ENCODE assay signal across 12 cellular contexts in genomic region chr11:2386591-2386990, GRCh38. TPM values are rescaled to one million over a fixed set of nuclear protein-coding genes. Genes with fewer than 3 reads are reported as not detected.
A peak's percentile ranks its signal among the peaks of the same experiment; 100 is the strongest.
DNase-seq lines count a peak whose midpoint lies in the region; ATAC-seq, FAIRE-seq and TF ChIP-seq lines count a peak whose summit lies in the region.
"Had no signal": no experiment of that assay in that cellular context is flagged by ENCODE, and none has a peak within 500 bp of the region (broad histone marks: within the 10 kb centered on the region; RNA-seq: fewer than 3 reads in every experiment).

No MANE protein-coding gene starts in this region.

- no peak for TF ChIP-seq POLR2A in spleen (IDR thresholded peaks at IDR 0.05)

- no peak for FAIRE-seq in kidney (lab: Jason Lieb, UNC)
- no peak for FAIRE-seq in frontal cortex (lab: Jason Lieb, UNC)

- H3K9me3 ChIP-seq in SU-DHL-6 (ENCODE audit: insufficient read depth, low read length), result no peaks in the 10 kb centered on the region
- H3K9me3 ChIP-seq in kidney (ENCODE audit: control insufficient read depth in 1 of 2, low read length in 2 of 2), result no peaks in the 10 kb centered on the region
- no peaks in the 10 kb centered on the region for H3K9me3 ChIP-seq in spleen
- H3K9me3 ChIP-seq in PC-3 (ENCODE audit: low read length), result no peaks in the 10 kb centered on the region

- POLR2A ChIA-PET in PC-3 (lab: Charles Lee; ENCODE audit: unreplicated experiment), result no interaction called here

- TF ChIP-seq CTCF in SU-DHL-6 (IDR thresholded peaks at IDR 0.05; ENCODE audit: insufficient read depth, low read length, poor library complexity, severe bottlenecking) (no peak), kidney (IDR thresholded peaks at IDR 0.05; ENCODE audit: borderline replicate concordance, extremely low read depth, insufficient read depth) (no peak), spleen (IDR thresholded peaks at IDR 0.05 in 8 of 11, conservative IDR thresholded peaks at IDR 0.05 in 3 of 11) (no peak), PC-3 (conservative IDR thresholded peaks at IDR 0.05; ENCODE audit: low read depth, low read length) (no peak)

- intact Hi-C loops in kidney (cut with DNase I) (no loop called here), spleen (cut with DNase I; ENCODE audit: low total_unique reads) (no loop called here), PC-3 (cut with micrococcal nuclease) (no loop called here)

- H3K79me2 ChIP-seq in SU-DHL-6 (ENCODE audit: insufficient read depth, low read length) (peaks cover 75% of the 10 kb centered on the region), PC-3 (ENCODE audit: low read length) (peaks cover 87% of the 10 kb centered on the region)

- H3K36me3 ChIP-seq in SU-DHL-6 (ENCODE audit: low read length) (no peaks in the 10 kb centered on the region), kidney (ENCODE audit: control insufficient read depth in 1 of 2, insufficient read depth in 2 of 2, low read length in 2 of 2) (peaks cover 0 to 2% of the 10 kb centered on the region in 2 donors), spleen (peaks cover 0 to 44% (median 5%) of the 10 kb centered on the region in 6 donors), PC-3 (ENCODE audit: low read depth, low read length) (no peaks in the 10 kb centered on the region; the same call in 1 of the 2 replicates)

- H3K9ac ChIP-seq in SU-DHL-6 (ENCODE audit: low read length) (peak overlapping the region; percentile 66), kidney (ENCODE audit: low read length in 2 of 2) (peak overlapping the region in 1 of 2 donors; percentile 19), PC-3 (ENCODE audit: low read length) (no peak overlapping the region)

- peak overlapping the region; percentile 79 for H3K4me2 ChIP-seq in SU-DHL-6 (ENCODE audit: low read depth, low read length, poor library complexity, severe bottlenecking)
- H3K4me2 ChIP-seq in PC-3 (ENCODE audit: low read length), result no peak overlapping the region

- H3F3A ChIP-seq in SU-DHL-6 (ENCODE audit: insufficient read depth) (peaks cover 79% of the 10 kb centered on the region), PC-3 (ENCODE audit: low read length, unreplicated experiment) (no peaks in the 10 kb centered on the region)

- DNase-seq in kidney (peak; percentile 67), spleen (peak; percentile 82), H4 (ENCODE audit: low spot score) (no peak), PC-3 (no peak), NCI-H774 (lab: John Stamatoyannopoulos, UW) (no peak), frontal cortex (ENCODE audit: low spot score in 2 of 2) (no peak)
- DNase-seq: activated naive CD8-positive, alpha-beta T cell treated with anti-CD3 and anti-CD28 coated beads for 36 hours; KG1; SHP77 treated with DMSO at 0.1 percent for 48 hours had no signal

- CTCF ChIA-PET in PC-3 (lab: Charles Lee), result no interaction called here

- H3K27ac ChIP-seq in SU-DHL-6 (ENCODE audit: low read depth, low read length) (peak overlapping the region; percentile 97), kidney (ENCODE audit: low read depth in 2 of 2, low read length in 2 of 2) (peak overlapping the region; percentile 32 to 48), spleen (peak overlapping the region; percentile 54 to 98 (median 88)), PC-3 (ENCODE audit: low read length) (no peak overlapping the region)

- no peaks in the 10 kb centered on the region for H3K27me3 ChIP-seq in SU-DHL-6 (ENCODE audit: low read length)
- H3K27me3 ChIP-seq in spleen (replicated peaks in 1 of 7), result no peaks in the 10 kb centered on the region
- no peaks in the 10 kb centered on the region for H3K27me3 ChIP-seq in PC-3 (ENCODE audit: low read length)

- WGBS in spleen, 5 donors, result 45 to 62% (median 55%) methylated on average over 8 to 9 of the region's 9 CpGs

- H4K20me1 ChIP-seq in SU-DHL-6 (ENCODE audit: low read depth, low read length) (no peaks in the 10 kb centered on the region), PC-3 (ENCODE audit: low read length) (peaks cover 45% of the 10 kb centered on the region; the same call in 1 of the 2 replicates)

- ATAC-seq in PC-3, result no peak

- no TSS peak for BruUV-seq in PC-3 (replicated peaks; lab: Mats Ljungman, UMichigan)

- H2AFZ ChIP-seq in SU-DHL-6 (ENCODE audit: low read depth, low read length, severe bottlenecking), result no peak overlapping the region
- H2AFZ ChIP-seq in PC-3 (ENCODE audit: low read length), result no peak overlapping the region

- H3K9me2 ChIP-seq in SU-DHL-6 (replicated peaks; ENCODE audit: insufficient read depth, low read length) (no peaks in the 10 kb centered on the region), PC-3 (replicated peaks; ENCODE audit: low read length) (no peaks in the 10 kb centered on the region)

- H3K4me1 ChIP-seq in kidney (ENCODE audit: control insufficient read depth in 1 of 2, insufficient read depth in 1 of 2, low read depth in 1 of 2, low read length in 2 of 2) (peaks cover 66 to 79% of the 10 kb centered on the region in 2 donors), spleen (peaks cover 87 to 100% (median 99%) of the 10 kb centered on the region in 6 donors), PC-3 (ENCODE audit: insufficient read depth, low read length) (no peaks in the 10 kb centered on the region)

- H3K4me3 ChIP-seq in GM08714 (ENCODE audit: low read length), result peak overlapping the region; percentile 21; the same call in 1 of the 2 replicates
- H3K4me3 ChIP-seq in SU-DHL-6 (ENCODE audit: insufficient read depth, low read length, poor library complexity, severe bottlenecking), result peak overlapping the region; percentile 35
- H3K4me3 ChIP-seq in kidney (ENCODE audit: low read length in 2 of 2), result no peak overlapping the region
- H3K4me3 ChIP-seq in spleen, result peak overlapping the region in 3 of 8 donors; percentile 27 to 66 (median 31)
- no peak overlapping the region for H3K4me3 ChIP-seq in PC-3 (ENCODE audit: low read length)

RNA-seq across cellular contexts. Expression of gene CD81, which starts 9.5 kb away (rescaled TPM):
- total RNA-seq in kidney (950 TPM), spleen (100 to 1,000 TPM; 370 to 594 (median 472) TPM), PC-3 (2014; rRNA removed) (134 and 140 TPM in 2 replicates), frontal cortex (67.7 TPM)
- polyA plus RNA-seq in kidney (ENCODE audit: insufficient read depth, low read depth, low replicate concordance) (827 TPM), spleen (100 to 1,000 TPM; 191 to 368 (median 339) TPM)
- total RNA-seq in H4 (2014; rRNA removed; shearing (Covaris generic)), result 135 and 154 TPM in 2 replicates

RNA-seq across cellular contexts. Expression of gene TSSC4, which starts 14.0 kb away (rescaled TPM):
- total RNA-seq in kidney, result 42.3 TPM
- 51.4 TPM for polyA plus RNA-seq in kidney (ENCODE audit: insufficient read depth, low read depth, low replicate concordance)
- 10 to 100 TPM; 28.7 to 58.1 (median 42.2) TPM for total RNA-seq in spleen
- 10 to 100 TPM; 42.5 to 94.4 (median 66.2) TPM for polyA plus RNA-seq in spleen
- total RNA-seq in H4 (2014; rRNA removed; shearing (Covaris generic)), result 32.8 and 52.2 TPM in 2 replicates
- 88.3 and 98.5 TPM in 2 replicates for total RNA-seq in PC-3 (2014; rRNA removed)
- total RNA-seq in frontal cortex, result 31.8 TPM

RNA-seq across cellular contexts. Expression of gene TRPM5, which starts 57.7 kb away (rescaled TPM):
- total RNA-seq in kidney (0.25 TPM), spleen (under 1 TPM in 3 of 7 donors, not detected in 4; 0.10 to 0.16 (median 0.15) TPM), PC-3 (2014; rRNA removed) (0.06 TPM in 1 of 2 replicates, not detected in the other), frontal cortex (not detected)
- polyA plus RNA-seq in kidney (ENCODE audit: insufficient read depth, low read depth, low replicate concordance) (0.69 TPM), spleen (under 1 TPM; 0.02 to 0.28 (median 0.19) TPM)
- not detected in 2 replicates for total RNA-seq in H4 (2014; rRNA removed; shearing (Covaris generic))
- total RNA-seq: activated naive CD8-positive, alpha-beta T cell treated with anti-CD3 and anti-CD28 coated beads for 36 hours; epithelial cell of proximal tubule had no signal

RNA-seq across cellular contexts. Expression of gene KCNQ1, which starts 58.2 kb away (rescaled TPM):
- 45.5 TPM for total RNA-seq in kidney
- polyA plus RNA-seq in kidney (ENCODE audit: insufficient read depth, low read depth, low replicate concordance), result 49.4 TPM
- 10 to 100 TPM; 10.9 to 21.6 (median 18.3) TPM for total RNA-seq in spleen
- 1 to 10 TPM; 3.3 to 6.5 (median 3.6) TPM for polyA plus RNA-seq in spleen
- total RNA-seq in H4 (2014; rRNA removed; shearing (Covaris generic)), result 0.04 TPM in 1 of 2 replicates, not detected in the other
- total RNA-seq in PC-3 (2014; rRNA removed), result 0.40 and 3.0 TPM in 2 replicates
- total RNA-seq in frontal cortex, result under 0.01 TPM

Comparison
In these comparisons a context has a peak if more than half of its experiments do, and no peak if none do; other contexts are left out.
1. H3K4me3 ChIP-seq: peak in GM08714 (single experiment) and SU-DHL-6 (single experiment); none in kidney (0 of 2) and PC-3 (single experiment).
2. DNase-seq: peak in kidney (single experiment) and spleen (single experiment); none in H4 (single experiment), PC-3 (single experiment), NCI-H774 (single experiment) and frontal cortex (0 of 2).